ENCODE assay signal across 12 cellular contexts in genomic region chr18:564708-565561, GRCh38. TPM values are rescaled to one million over a fixed set of nuclear protein-coding genes. Genes with fewer than 3 reads are reported as not detected.
"Had no signal": no experiment of that assay in that cellular context is flagged by ENCODE, and none has a peak within 500 bp of the region (broad histone marks: within the 10 kb centered on the region; RNA-seq: fewer than 3 reads in every experiment).

No MANE protein-coding gene starts in this region.

- H3K9me3 ChIP-seq: spleen had no signal

- H3K4me1 ChIP-seq: spleen had no signal

- H3K27me3 ChIP-seq: spleen had no signal

- H3K27ac ChIP-seq: spleen had no signal

- H3K36me3 ChIP-seq: spleen had no signal

- ATAC-seq: T-helper 17 cell had no signal

- DNase-seq: activated CD4-positive, alpha-beta T cell treated with anti-CD3 and anti-CD28 coated beads, Interleukin-2, amount 50 U/mL, for 1 hour; cortex of kidney; effector memory CD4-positive, alpha-beta T cell; glutamatergic neuron; left cardiac atrium; right cardiac atrium; spleen; stimulated activated CD4-positive, alpha-beta T cell treated with anti-CD3 and anti-CD28 coated beads, Interleukin-1b, Interleukin-23, amount 100 ng/mL, for 48 hours; stimulated activated naive CD4-positive, alpha-beta T cell; T-helper 17 cell; trophoblast cell had no signal

- H3K4me3 ChIP-seq: spleen had no signal

RNA-seq across cellular contexts. Expression of gene CETN1, which starts 15.2 kb away (rescaled TPM):
- total RNA-seq: left cardiac atrium, posterior vena cava, right cardiac atrium, spleen, T-helper 17 cell had no signal
- polyA plus RNA-seq: right cardiac atrium, spleen had no signal

RNA-seq across cellular contexts. Expression of gene CLUL1, which starts 31.9 kb away (rescaled TPM):
- total RNA-seq: posterior vena cava, T-helper 17 cell had no signal
- polyA plus RNA-seq: right cardiac atrium, spleen had no signal
